Comparison of ENCODE assay signal across 9 cellular contexts in genomic region chr22:37801946-37802309, GRCh38. TPM values are rescaled to one million over a fixed set of nuclear protein-coding genes. Genes with fewer than 3 reads are reported as not detected.
DNase-seq lines count a peak whose midpoint lies in the region; ATAC-seq and TF ChIP-seq lines count a peak whose summit lies in the region.
"Had no signal": no experiment of that assay in that cellular context is flagged by ENCODE, and none has a peak within 500 bp of the region (broad histone marks: within the 10 kb centered on the region; RNA-seq: fewer than 3 reads in every experiment).

No MANE protein-coding gene starts in this region.

- peaks cover 40 to 42% of the 10 kb centered on the region in 2 donors for H3K27me3 Mint-ChIP-seq in CD8-positive, alpha-beta memory T cell

- H3K36me3 Mint-ChIP-seq in CD8-positive, alpha-beta memory T cell = no peaks in the 10 kb centered on the region
- H3K36me3 Mint-ChIP-seq: IgD-negative memory B cell had no signal

- H3K27ac Mint-ChIP-seq in CD8-positive, alpha-beta memory T cell = no peak overlapping the region
- H3K27ac Mint-ChIP-seq: IgD-negative memory B cell had no signal

- peak overlapping the region; percentile 40 for H3K4me3 ChIP-seq in CD8-positive, alpha-beta memory T cell (ENCODE audit: low read length)
- H3K4me3 ChIP-seq in cardiac fibroblast (replicated peaks in 1 of 2; ENCODE audit: low read depth in 2 of 2, low read length in 2 of 2) = peak overlapping the region; percentile 55 to 56
- peak overlapping the region; percentile 35 for H3K4me3 ChIP-seq in mucosa of stomach (ENCODE audit: low read length)

- H3K4me3 Mint-ChIP-seq in CD8-positive, alpha-beta memory T cell = peak overlapping the region in 6 of 7 donors; percentile 48 to 73 (median 66)

- H3K9me3 ChIP-seq in CD8-positive, alpha-beta memory T cell (ENCODE audit: low read length) = no peaks in the 10 kb centered on the region
- H3K9me3 ChIP-seq in mucosa of stomach (ENCODE audit: control insufficient read depth, low read length) = no peaks in the 10 kb centered on the region

- H3K9me3 Mint-ChIP-seq in CD8-positive, alpha-beta memory T cell = no peaks in the 10 kb centered on the region

- CTCF ChIA-PET in CD8-positive, alpha-beta memory T cell (lab: Charles Lee) = interaction anchor here (1.1 to 1.2 kb wide), 2 partner anchors 16 to 61 kb away, joined by 3 to 4 read pairs; no protein-coding TSS in a partner anchor

- ATAC-seq in HG03460 (IDR thresholded peaks at IDR 0.05; ENCODE audit: unreplicated experiment) = no peak
- no peak for ATAC-seq in HG03139 (IDR thresholded peaks at IDR 0.05; ENCODE audit: unreplicated experiment)
- ATAC-seq in HG03135 (IDR thresholded peaks at IDR 0.05; ENCODE audit: unreplicated experiment) = no peak

- no peak for DNase-seq in CD8-positive, alpha-beta memory T cell
- DNase-seq in NCI-H146 treated with DMSO at 0.1 percent for 48 hours (lab: John Stamatoyannopoulos, UW; ENCODE audit: unreplicated experiment) (peak; percentile 13), cardiac fibroblast (ENCODE audit: low read depth in 2 of 2) (no peak), cerebellar nuclear complex (lab: John Stamatoyannopoulos, UW) (no peak)

- H3K9ac ChIP-seq in mucosa of stomach (ENCODE audit: low read length) = peak overlapping the region; percentile 82

- POLR2A ChIA-PET in CD8-positive, alpha-beta memory T cell (lab: Charles Lee) = no interaction called here

- peak overlapping the region; percentile 8 for H3K27ac ChIP-seq in CD8-positive, alpha-beta memory T cell (ENCODE audit: low read depth, low read length)

- no peaks in the 10 kb centered on the region for H3K36me3 ChIP-seq in CD8-positive, alpha-beta memory T cell (ENCODE audit: insufficient read depth, low read length)
- H3K36me3 ChIP-seq in mucosa of stomach (ENCODE audit: control insufficient read depth, insufficient read depth, low read length) = no peaks in the 10 kb centered on the region

- TF ChIP-seq CTCF in cardiac fibroblast (IDR thresholded peaks at IDR 0.05; ENCODE audit: low read depth, low read length) = no peak

- H3K27me3 ChIP-seq in CD8-positive, alpha-beta memory T cell (ENCODE audit: insufficient read depth, low read length, poor library complexity, severe bottlenecking) = peaks cover 27% of the 10 kb centered on the region
- peaks cover 3% of the 10 kb centered on the region for H3K27me3 ChIP-seq in mucosa of stomach (ENCODE audit: control insufficient read depth, insufficient read depth, low read length)

- peaks cover 25 to 39% (median 26%) of the 10 kb centered on the region in 3 donors for H3K4me1 Mint-ChIP-seq in CD8-positive, alpha-beta memory T cell

- peaks cover 30% of the 10 kb centered on the region for H3K4me1 ChIP-seq in CD8-positive, alpha-beta memory T cell (ENCODE audit: insufficient read depth, low read length)
- peaks cover 25% of the 10 kb centered on the region for H3K4me1 ChIP-seq in mucosa of stomach (ENCODE audit: control insufficient read depth, insufficient read depth, low read length)

RNA-seq across cellular contexts. Expression of gene GCAT, which starts 5.8 kb away (rescaled TPM):
- total RNA-seq in CD8-positive, alpha-beta memory T cell = 10 to 100 TPM in 1 of 2 experiments, 1 to 10 TPM in 1; 9.3 to 10.0 TPM
- polyA plus RNA-seq in CD8-positive, alpha-beta memory T cell = 1.6 TPM

RNA-seq across cellular contexts. Expression of gene GALR3, which starts 21.3 kb away (rescaled TPM):
- total RNA-seq in CD8-positive, alpha-beta memory T cell = not detected
- polyA plus RNA-seq in CD8-positive, alpha-beta memory T cell = not detected
- polyA plus RNA-seq: IgD-negative memory B cell had no signal

RNA-seq across cellular contexts. Expression of gene ANKRD54, which starts 42.2 kb away (rescaled TPM):
- 10 to 100 TPM; 27.6 to 28.7 TPM for total RNA-seq in CD8-positive, alpha-beta memory T cell
- 11.9 TPM for polyA plus RNA-seq in CD8-positive, alpha-beta memory T cell

RNA-seq across cellular contexts. Expression of gene EIF3L, which starts 47.3 kb away (rescaled TPM):
- total RNA-seq in CD8-positive, alpha-beta memory T cell = 100 to 1,000 TPM; 549 to 556 TPM
- 266 TPM for polyA plus RNA-seq in CD8-positive, alpha-beta memory T cell
